In genomic region chr2:6408057-6408456, GRCh38 we compare ENCODE assay signal across 36 cellular contexts.
"Had no signal": no experiment of that assay in that cellular context is flagged by ENCODE, and none has a peak within 500 bp of the region (broad histone marks: within the 10 kb centered on the region; RNA-seq: fewer than 3 reads in every experiment).

No MANE protein-coding gene starts in this region.

- H3K4me3 ChIP-seq: adrenal gland, body of pancreas, breast epithelium had no signal

- H3K27ac Mint-ChIP-seq: activated B cell treated with CpG ODN at 0.5 μM for 24 hours; activated CD4-positive, alpha-beta memory T cell treated with anti-CD3 and anti-CD28 coated beads for 36 hours; activated CD4-positive, alpha-beta T cell treated with anti-CD3 and anti-CD28 coated beads, Interleukin-2, amount 10 ng/mL, durations not matched to agents 24 days and 14 days; activated naive CD4-positive, alpha-beta T cell treated with anti-CD3 and anti-CD28 coated beads for 36 hours; activated naive CD4-positive, alpha-beta T cell treated with anti-CD3 and anti-CD28 coated beads, Interleukin-2, amount 50 U/mL, for 72 hours; activated naive CD8-positive, alpha-beta T cell treated with anti-CD3 and anti-CD28 coated beads for 36 hours; activated T-helper 1 cell treated with anti-CD3 and anti-CD28 coated beads, Interleukin-12 subunit alpha, Interleukin-12 subunit beta, Interleukin-2, Interleukin-4 antibody, amounts not matched to agents 30 ng/mL and 10 ng/mL and 1 ng/mL, durations not matched to agents 14 hours and 24 hours and 36 hours; activated T-helper 17 cell treated with anti-CD3 and anti-CD28 coated beads, Interleukin-2, amount 50 U/mL, for 72 hours; T-helper 1 cell treated with Interleukin-12 subunit alpha and Interleukin-12 subunit beta and Interleukin-4 antibody, amounts not matched to agents 30 μg/mL and 1 μg/mL, for 36 hours; T-helper 2 cell treated with Interferon-gamma antibody and Interleukin-4, amounts not matched to agents 5 μg/mL and 100 μg/mL, for 36 hours had no signal

- H3K36me3 Mint-ChIP-seq: activated CD4-positive, alpha-beta memory T cell treated with anti-CD3 and anti-CD28 coated beads for 36 hours; activated naive CD4-positive, alpha-beta T cell treated with anti-CD3 and anti-CD28 coated beads, Interleukin-2, amount 50 U/mL, for 72 hours; activated naive CD8-positive, alpha-beta T cell treated with anti-CD3 and anti-CD28 coated beads for 36 hours had no signal

- H3K4me1 ChIP-seq: adrenal gland, body of pancreas, breast epithelium had no signal

- H3K27me3 Mint-ChIP-seq: activated CD4-positive, alpha-beta memory T cell treated with anti-CD3 and anti-CD28 coated beads for 36 hours; activated CD4-positive, alpha-beta T cell treated with anti-CD3 and anti-CD28 coated beads, Interleukin-2, amount 10 ng/mL, durations not matched to agents 24 days and 14 days had no signal

- ATAC-seq: activated naive CD4-positive, alpha-beta T cell treated with anti-CD3 and anti-CD28 coated beads, Interleukin-2, amount 50 U/mL, for 72 hours; activated T-helper 17 cell treated with anti-CD3 and anti-CD28 coated beads, Interleukin-2, amount 50 U/mL, for 72 hours; body of pancreas had no signal

- H3K27me3 ChIP-seq: adrenal gland, body of pancreas, brain microvascular endothelial cell, breast epithelium had no signal

- H3K4me1 Mint-ChIP-seq: activated B cell treated with CpG ODN at 0.5 μM for 24 hours; activated CD4-positive, alpha-beta T cell treated with anti-CD3 and anti-CD28 coated beads, Interleukin-2, amount 10 ng/mL, durations not matched to agents 24 days and 14 days; activated naive CD8-positive, alpha-beta T cell treated with anti-CD3 and anti-CD28 coated beads for 36 hours; activated T-helper 17 cell treated with anti-CD3 and anti-CD28 coated beads, Interleukin-2, amount 50 U/mL, for 72 hours had no signal

- DNase-seq: activated B cell treated with CpG ODN at 0.5 μM for 24 hours; activated CD4-positive, alpha-beta memory T cell treated with anti-CD3 and anti-CD28 coated beads for 36 hours; activated CD4-positive, alpha-beta T cell treated with anti-CD3 and anti-CD28 coated beads for 4 hours; activated CD4-positive, alpha-beta T cell treated with anti-CD3 and anti-CD28 coated beads, Interleukin-2, amount 10 ng/mL, durations not matched to agents 24 days and 14 days; activated CD4-positive, alpha-beta T cell treated with anti-CD3 and anti-CD28 coated beads, Interleukin-2, amount 50 U/mL, for 1 hour; activated CD4-positive, alpha-beta T cell treated with anti-CD3 and anti-CD28 coated beads, Interleukin-2, amount 50 U/mL, for 4 hours; activated CD4-positive, CD25-positive, alpha-beta regulatory T cell treated with anti-CD3 and anti-CD28 coated beads, Interleukin-2, amount 50 U/mL, for 72 hours; activated CD8-positive, alpha-beta memory T cell treated with anti-CD3 and anti-CD28 coated beads, Interleukin-2, amount 50 U/mL, for 4 hours; activated effector memory CD4-positive, alpha-beta T cell treated with anti-CD3 and anti-CD28 coated beads, Interleukin-2, amount 50 U/mL, for 16 hours; activated gamma-delta T cell treated with Interleukin-2 at 50 U/mL for 16 hours; activated naive CD4-positive, alpha-beta T cell; activated naive CD4-positive, alpha-beta T cell treated with anti-CD3 and anti-CD28 coated beads for 36 hours; activated naive CD4-positive, alpha-beta T cell treated with anti-CD3 and anti-CD28 coated beads, Interleukin-2, amount 50 U/mL, for 16 hours; activated naive CD8-positive, alpha-beta T cell treated with anti-CD3 and anti-CD28 coated beads for 36 hours; activated T-cell treated with anti-CD3 and anti-CD28 coated beads for 4 hours; activated T-cell treated with anti-CD3 and anti-CD28 coated beads, Interleukin-2, amount 50 U/mL, for 1 hour; activated T-cell treated with anti-CD3 and anti-CD28 coated beads, Interleukin-2, amount 50 U/mL, for 48 hours; adrenal gland; amniotic stem cell; aorta; body of pancreas; brain microvascular endothelial cell; central memory CD4-positive, alpha-beta T cell; T-helper 1 cell; T-helper 2 cell; T-helper 9 cell had no signal

- H3K9me3 ChIP-seq: adrenal gland, body of pancreas, breast epithelium had no signal

- H3K4me3 Mint-ChIP-seq: activated B cell treated with CpG ODN at 0.5 μM for 24 hours; activated CD4-positive, alpha-beta memory T cell treated with anti-CD3 and anti-CD28 coated beads for 36 hours; activated CD4-positive, alpha-beta T cell treated with anti-CD3 and anti-CD28 coated beads, Interleukin-2, amount 10 ng/mL, durations not matched to agents 24 days and 14 days; activated naive CD4-positive, alpha-beta T cell treated with anti-CD3 and anti-CD28 coated beads for 36 hours; activated naive CD8-positive, alpha-beta T cell treated with anti-CD3 and anti-CD28 coated beads for 36 hours; activated T-helper 1 cell treated with anti-CD3 and anti-CD28 coated beads, Interleukin-12 subunit alpha, Interleukin-12 subunit beta, Interleukin-2, Interleukin-4 antibody, amounts not matched to agents 30 ng/mL and 10 ng/mL and 1 ng/mL, durations not matched to agents 14 hours and 24 hours and 36 hours; activated T-helper 17 cell treated with anti-CD3 and anti-CD28 coated beads, Interleukin-2, amount 50 U/mL, for 72 hours; T-helper 1 cell treated with Interleukin-12 subunit alpha and Interleukin-12 subunit beta and Interleukin-4 antibody, amounts not matched to agents 30 μg/mL and 1 μg/mL, for 36 hours; T-helper 2 cell treated with Interferon-gamma antibody and Interleukin-4, amounts not matched to agents 5 μg/mL and 100 μg/mL, for 36 hours had no signal

- H3K27ac ChIP-seq: adrenal gland, body of pancreas, brain microvascular endothelial cell, breast epithelium, VCaP had no signal

- H3K36me3 ChIP-seq: adrenal gland, brain microvascular endothelial cell, breast epithelium had no signal

- H3K9me3 Mint-ChIP-seq: activated CD4-positive, alpha-beta memory T cell treated with anti-CD3 and anti-CD28 coated beads for 36 hours; activated CD4-positive, alpha-beta T cell treated with anti-CD3 and anti-CD28 coated beads, Interleukin-2, amount 10 ng/mL, durations not matched to agents 24 days and 14 days; activated naive CD4-positive, alpha-beta T cell treated with anti-CD3 and anti-CD28 coated beads for 36 hours; activated naive CD8-positive, alpha-beta T cell treated with anti-CD3 and anti-CD28 coated beads for 36 hours; activated T-helper 1 cell treated with anti-CD3 and anti-CD28 coated beads, Interleukin-12 subunit alpha, Interleukin-12 subunit beta, Interleukin-2, Interleukin-4 antibody, amounts not matched to agents 30 ng/mL and 10 ng/mL and 1 ng/mL, durations not matched to agents 14 hours and 24 hours and 36 hours; T-helper 1 cell treated with Interleukin-12 subunit alpha and Interleukin-12 subunit beta and Interleukin-4 antibody, amounts not matched to agents 30 μg/mL and 1 μg/mL, for 36 hours; T-helper 2 cell treated with Interferon-gamma antibody and Interleukin-4, amounts not matched to agents 5 μg/mL and 100 μg/mL, for 36 hours had no signal

- FAIRE-seq: astrocyte, colon, TTC549 had no signal
